Comparison of ENCODE assay signal across 16 cellular contexts in the genomic region with DNA sequence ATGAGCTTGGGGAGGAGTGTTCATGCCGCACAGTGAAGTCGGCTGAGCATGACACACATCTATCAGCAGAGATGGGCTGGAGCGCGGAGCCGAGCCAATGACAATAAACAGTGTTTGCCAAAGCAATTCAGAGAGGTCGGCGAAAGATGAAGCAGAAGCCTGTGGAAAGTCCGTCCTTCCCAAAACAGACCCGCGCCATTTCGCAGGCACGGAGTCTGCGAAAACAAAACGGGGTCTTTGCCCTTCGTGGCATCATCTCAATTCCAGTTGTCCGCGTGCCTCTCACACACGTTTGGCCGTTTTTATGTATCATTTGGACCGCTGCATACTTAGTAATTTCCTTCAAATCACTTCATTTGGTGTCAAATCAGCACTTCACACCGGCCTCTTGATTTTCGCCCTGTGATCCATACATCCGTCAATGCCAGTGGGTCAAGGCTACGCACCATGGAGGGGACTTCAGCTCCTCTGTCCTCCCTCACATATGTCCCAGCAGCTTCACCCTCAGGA.
DNase-seq lines count a peak whose midpoint lies in the region; ATAC-seq and TF ChIP-seq lines count a peak whose summit lies in the region.
"Had no signal": no experiment of that assay in that cellular context is flagged by ENCODE, and none has a peak within 500 bp of the region (broad histone marks: within the 10 kb centered on the region; RNA-seq: fewer than 3 reads in every experiment).

No MANE protein-coding gene starts in this region.

- intact Hi-C loops in heart right ventricle (cut with DNase I) = no loop called here
- intact Hi-C loops in cardiac septum (cut with DNase I) = no loop called here
- intact Hi-C loops in right lobe of liver (cut with DNase I) = no loop called here
- intact Hi-C loops in A673 (cut with micrococcal nuclease; ENCODE audit: unreplicated experiment) = no loop called here

- H3K27ac Mint-ChIP-seq in neural progenitor cell = no peak overlapping the region
- H3K27ac Mint-ChIP-seq: activated naive CD8-positive, alpha-beta T cell treated with anti-CD3 and anti-CD28 coated beads, Interleukin-2, amount 10 ng/mL, durations not matched to agents 7 days and 5 days had no signal

- CTCF ChIA-PET in A673 (lab: Charles Lee) = no interaction called here

- no peak overlapping the region for H3K4me3 Mint-ChIP-seq in neural progenitor cell
- H3K4me3 Mint-ChIP-seq: activated naive CD8-positive, alpha-beta T cell treated with anti-CD3 and anti-CD28 coated beads, Interleukin-2, amount 10 ng/mL, durations not matched to agents 7 days and 5 days; naive thymus-derived CD8-positive, alpha-beta T cell had no signal

- DNase-seq in heart right ventricle (peak in 1 of 2 donors; percentile 32), cardiac septum (ENCODE audit: low spot score) (no peak), dermis microvascular lymphatic vessel endothelial cell (ENCODE audit: low read depth in 2 of 2) (peak; percentile 71 to 74), right lobe of liver (peak; percentile 75 to 91 (median 83)), A673 (ENCODE audit: low spot score) (no peak), NCI-H82 (lab: John Stamatoyannopoulos, UW) (no peak), neural progenitor cell (ENCODE audit: low spot score) (no peak)
- DNase-seq: activated CD4-positive, CD25-positive, alpha-beta regulatory T cell; activated naive CD8-positive, alpha-beta T cell treated with anti-CD3 and anti-CD28 coated beads, Interleukin-2, amount 10 ng/mL, durations not matched to agents 7 days and 5 days; central memory CD4-positive, alpha-beta T cell; head of caudate nucleus; naive thymus-derived CD8-positive, alpha-beta T cell; stimulated activated CD4-positive, alpha-beta T cell treated with anti-CD3 and anti-CD28 coated beads, Interleukin-2, amount 100 ng/mL, for 48 hours; upper lobe of right lung had no signal

- H3K27ac ChIP-seq in heart right ventricle (no peak overlapping the region), right lobe of liver (peak overlapping the region in 2 of 3 donors; percentile 60 to 76), A673 (ENCODE audit: low read depth, low read length, poor library complexity, severe bottlenecking) (no peak overlapping the region), neural progenitor cell (no peak overlapping the region)
- H3K27ac ChIP-seq: A549, upper lobe of right lung had no signal

- H3K4me1 Mint-ChIP-seq in neural progenitor cell = peaks cover 15% of the 10 kb centered on the region

- H2AFZ ChIP-seq in neural progenitor cell (replicated peaks) = no peak overlapping the region

- 80 to 84% methylated on average over 24 of the region's 24 CpGs for WGBS in heart right ventricle, 2 donors
- WGBS in right lobe of liver (ENCODE audit: insufficient coverage, low coverage, low lambda C conversion rate, missing lambda C conversion rate) = 45% methylated on average over 20 of the region's 24 CpGs

- peaks cover 8% of the 10 kb centered on the region for H3K27me3 Mint-ChIP-seq in neural progenitor cell (ENCODE audit: insufficient read depth, low read depth)

- no peaks in the 10 kb centered on the region for H3K9me3 ChIP-seq in heart right ventricle
- no peaks in the 10 kb centered on the region for H3K9me3 ChIP-seq in right lobe of liver
- no peaks in the 10 kb centered on the region for H3K9me3 ChIP-seq in A673 (ENCODE audit: low read depth, low read length, poor library complexity, severe bottlenecking)
- no peaks in the 10 kb centered on the region for H3K9me3 ChIP-seq in neural progenitor cell (ENCODE audit: low read depth)
- H3K9me3 ChIP-seq: A549, upper lobe of right lung had no signal

- POLR2A ChIA-PET in A673 (lab: Charles Lee; ENCODE audit: low non-redundant PET) = no interaction called here

- no peak overlapping the region for H3K4me2 ChIP-seq in neural progenitor cell
- H3K4me2 ChIP-seq: A549 had no signal

- no peaks in the 10 kb centered on the region for H3K79me2 ChIP-seq in neural progenitor cell (ENCODE audit: low read depth)

- BruUV-seq in A673 (replicated peaks; lab: Mats Ljungman, UMichigan) = no TSS peak

- peaks cover 0 to 21% (median 0%) of the 10 kb centered on the region in 9 donors for H3K4me1 ChIP-seq in heart right ventricle
- peaks cover 0 to 40% (median 20%) of the 10 kb centered on the region in 4 donors for H3K4me1 ChIP-seq in right lobe of liver
- no peaks in the 10 kb centered on the region for H3K4me1 ChIP-seq in A673 (ENCODE audit: insufficient read depth, low read length, poor library complexity, severe bottlenecking)
- H3K4me1 ChIP-seq in neural progenitor cell = peaks cover 6% of the 10 kb centered on the region
- H3K4me1 ChIP-seq: upper lobe of right lung had no signal

- no peak overlapping the region for H3K9ac ChIP-seq in neural progenitor cell

- H3K9me3 Mint-ChIP-seq in neural progenitor cell = no peaks in the 10 kb centered on the region
- H3K9me3 Mint-ChIP-seq: activated naive CD8-positive, alpha-beta T cell treated with anti-CD3 and anti-CD28 coated beads, Interleukin-2, amount 10 ng/mL, durations not matched to agents 7 days and 5 days; naive thymus-derived CD8-positive, alpha-beta T cell had no signal

- TF ChIP-seq POLR2A in right lobe of liver (IDR thresholded peaks at IDR 0.05) = no peak

- H3K4me3 ChIP-seq in heart right ventricle (no peak overlapping the region), right lobe of liver (peak overlapping the region in 1 of 3 donors; percentile 29), A673 (ENCODE audit: low read depth, low read length, poor library complexity, severe bottlenecking) (no peak overlapping the region), neural progenitor cell (no peak overlapping the region)
- H3K4me3 ChIP-seq: A549, upper lobe of right lung had no signal

- H3K36me3 Mint-ChIP-seq in neural progenitor cell = no peaks in the 10 kb centered on the region
- H3K36me3 Mint-ChIP-seq: activated naive CD8-positive, alpha-beta T cell treated with anti-CD3 and anti-CD28 coated beads, Interleukin-2, amount 10 ng/mL, durations not matched to agents 7 days and 5 days; naive thymus-derived CD8-positive, alpha-beta T cell had no signal

- ATAC-seq in heart right ventricle (peak in 5 of 8 donors; percentile 41 to 52 (median 45)), right lobe of liver (peak; percentile 73 to 88 (median 76)), HG03139 (IDR thresholded peaks at IDR 0.05; ENCODE audit: unreplicated experiment) (no peak)
- ATAC-seq: naive thymus-derived CD8-positive, alpha-beta T cell; upper lobe of right lung had no signal

- TF ChIP-seq CTCF in heart right ventricle (IDR thresholded peaks at IDR 0.05) (no peak), right lobe of liver (IDR thresholded peaks at IDR 0.05) (no peak), A673 (conservative IDR thresholded peaks at IDR 0.05; ENCODE audit: low read depth, low read length) (no peak), neural progenitor cell (IDR thresholded peaks at IDR 0.05) (no peak)

- H3K27me3 ChIP-seq in heart right ventricle = peaks cover 0 to 6% (median 0%) of the 10 kb centered on the region in 7 donors
- H3K27me3 ChIP-seq in right lobe of liver = no peaks in the 10 kb centered on the region
- no peaks in the 10 kb centered on the region for H3K27me3 ChIP-seq in A673 (replicated peaks; ENCODE audit: insufficient read depth, low read depth, low read length, poor library complexity)
- no peaks in the 10 kb centered on the region for H3K27me3 ChIP-seq in neural progenitor cell
- H3K27me3 ChIP-seq: upper lobe of right lung had no signal

- no peaks in the 10 kb centered on the region for H3K36me3 ChIP-seq in heart right ventricle
- no peaks in the 10 kb centered on the region for H3K36me3 ChIP-seq in right lobe of liver
- no peaks in the 10 kb centered on the region for H3K36me3 ChIP-seq in A673 (ENCODE audit: insufficient read depth, low read length, poor library complexity, severe bottlenecking)
- no peaks in the 10 kb centered on the region for H3K36me3 ChIP-seq in neural progenitor cell
- H3K36me3 ChIP-seq: upper lobe of right lung had no signal

- no peaks in the 10 kb centered on the region for H3F3A ChIP-seq in neural progenitor cell (ENCODE audit: low read depth)

- H4K20me1 ChIP-seq in neural progenitor cell (ENCODE audit: low read depth) = peaks cover 7% of the 10 kb centered on the region

Comparison
In these comparisons a context has a peak if more than half of its experiments do, and no peak if none do; other contexts are left out.
1. DNase-seq: peak in dermis microvascular lymphatic vessel endothelial cell (2 of 2) and right lobe of liver (3 of 3); none in cardiac septum (single experiment), A673 (single experiment), NCI-H82 (single experiment) and neural progenitor cell (single experiment).
2. H3K27ac ChIP-seq: peak in right lobe of liver (2 of 3); none in heart right ventricle (0 of 10), A673 (single experiment) and neural progenitor cell (single experiment).